In genomic region chr3:152183473-152183872, GRCh38 we compare ENCODE assay signal across 1 cellular context.
TF ChIP-seq lines count a peak whose summit lies in the region.

No MANE protein-coding gene starts in this region.

TF ChIP-seq in HepG2, 621 proteins besides CTCF, POLR2A, EP300 and RAD21 (continued from another document):
- TF ChIP-seq ZBTB40 (IDR thresholded peaks at IDR 0.05): no peak
- no peak for TF ChIP-seq ZBTB40 (CRISPR knock-in tag; IDR thresholded peaks at IDR 0.05)
- TF ChIP-seq SIN3B (IDR thresholded peaks at IDR 0.05; ENCODE audit: low read length): no peak
- peak; percentile 20; the same call in 1 of the 2 replicates for TF ChIP-seq HNF4A (CRISPR knock-in tag; IDR thresholded peaks at IDR 0.05)
- peak; percentile 93 for TF ChIP-seq SMC3 (IDR thresholded peaks at IDR 0.05; ENCODE audit: low read length)
